8 cellular contexts compared by ENCODE assay signal in genomic region chr10:23067939-23068775, GRCh38. TPM values are rescaled to one million over a fixed set of nuclear protein-coding genes. Genes with fewer than 3 reads are reported as not detected.
A peak's percentile ranks its signal among the peaks of the same experiment; 100 is the strongest.
DNase-seq lines count a peak whose midpoint lies in the region; ATAC-seq and TF ChIP-seq lines count a peak whose summit lies in the region.

No MANE protein-coding gene starts in this region.

- DNase-seq in CD14-positive monocyte (ENCODE audit: low spot score): no peak
- peak; percentile 72 for DNase-seq in MM.1S
- DNase-seq in SK-N-MC (ENCODE audit: low read depth, low spot score): peak; percentile 12
- peak; percentile 65 for DNase-seq in activated naive CD4-positive, alpha-beta T cell treated with anti-CD3 and anti-CD28 coated beads, Interleukin-2, amount 50 U/mL, for 16 hours
- DNase-seq in Right ventricle myocardium inferior (ENCODE audit: missing footprints): peak; percentile 87
- DNase-seq in progenitor cell of endocrine pancreas (ENCODE audit: low spot score, unreplicated experiment): peak; percentile 56
- no peak for DNase-seq in vagina (ENCODE audit: extremely low spot score in 2 of 2)

- H3K27ac ChIP-seq in MM.1S (ENCODE audit: low read length) (no peak overlapping the region), SK-N-MC (no peak overlapping the region), vagina (no peak overlapping the region)

- H3K4me3 Mint-ChIP-seq in CD14-positive monocyte (no peak overlapping the region), progenitor cell of endocrine pancreas (ENCODE audit: low read depth) (no peak overlapping the region)

- H3K4me1 ChIP-seq in MM.1S (ENCODE audit: low read length) (no peaks in the 10 kb centered on the region), vagina (peaks cover 10% of the 10 kb centered on the region)

- H3K4me2 ChIP-seq in MM.1S (ENCODE audit: low read depth, low read length): no peak overlapping the region

- H3F3A ChIP-seq in MM.1S (ENCODE audit: insufficient read depth, low read length): no peaks in the 10 kb centered on the region

- H3K9me2 ChIP-seq in MM.1S (replicated peaks; ENCODE audit: insufficient read depth, low read length): no peaks in the 10 kb centered on the region

- H3K9ac ChIP-seq in MM.1S (ENCODE audit: low read length): no peak overlapping the region; the same call in 1 of the 2 replicates
- H3K9ac ChIP-seq in SK-N-MC (ENCODE audit: insufficient read length): no peak overlapping the region

- H3K36me3 ChIP-seq in MM.1S (replicated peaks; ENCODE audit: insufficient read depth, low read length) (no peaks in the 10 kb centered on the region), SK-N-MC (ENCODE audit: insufficient read depth, low read length) (no peaks in the 10 kb centered on the region), vagina (no peaks in the 10 kb centered on the region)

- TF ChIP-seq POLR2A in vagina (IDR thresholded peaks at IDR 0.05): no peak

- H2AFZ ChIP-seq in MM.1S (ENCODE audit: low read length): peak overlapping the region; percentile 45

- TF ChIP-seq CTCF in CD14-positive monocyte (IDR thresholded peaks at IDR 0.05) (peak; percentile 90), MM.1S (IDR thresholded peaks at IDR 0.05; ENCODE audit: low read length) (peak; percentile 88), progenitor cell of endocrine pancreas (IDR thresholded peaks at IDR 0.05; ENCODE audit: unreplicated experiment) (peak; percentile 78), vagina (IDR thresholded peaks at IDR 0.05) (peak in 2 of 3 experiments; percentile 25 to 60)

- H3K27ac Mint-ChIP-seq in CD14-positive monocyte (no peak overlapping the region), progenitor cell of endocrine pancreas (no peak overlapping the region)

- H3K36me3 Mint-ChIP-seq in CD14-positive monocyte: no peaks in the 10 kb centered on the region
- no peaks in the 10 kb centered on the region for H3K36me3 Mint-ChIP-seq in progenitor cell of endocrine pancreas (ENCODE audit: insufficient read depth)

- H3K9me3 Mint-ChIP-seq in CD14-positive monocyte: no peaks in the 10 kb centered on the region
- no peaks in the 10 kb centered on the region for H3K9me3 Mint-ChIP-seq in progenitor cell of endocrine pancreas (ENCODE audit: low read depth)

- H3K27me3 ChIP-seq in MM.1S (replicated peaks; ENCODE audit: insufficient read depth, low read length) (no peaks in the 10 kb centered on the region), vagina (no peaks in the 10 kb centered on the region)

- H3K27me3 Mint-ChIP-seq in CD14-positive monocyte (ENCODE audit: low read depth in 3 of 3) (peaks cover 0 to 3% (median 2%) of the 10 kb centered on the region in 3 donors), progenitor cell of endocrine pancreas (peaks cover 4% of the 10 kb centered on the region)

- peaks cover 21% of the 10 kb centered on the region for H3K4me1 Mint-ChIP-seq in CD14-positive monocyte
- peaks cover 4% of the 10 kb centered on the region for H3K4me1 Mint-ChIP-seq in progenitor cell of endocrine pancreas (ENCODE audit: low read depth)

- ATAC-seq in GM19452 (IDR thresholded peaks at IDR 0.05; ENCODE audit: unreplicated experiment) (peak; percentile 55), Right ventricle myocardium inferior (peak; percentile 62)

- H3K79me2 ChIP-seq in MM.1S (ENCODE audit: low read length): no peaks in the 10 kb centered on the region

- H3K4me3 ChIP-seq in MM.1S (ENCODE audit: low read length) (no peak overlapping the region), SK-N-MC (no peak overlapping the region), vagina (no peak overlapping the region)

- H4K20me1 ChIP-seq in MM.1S (ENCODE audit: insufficient read depth, low read length): no peaks in the 10 kb centered on the region

- H3K9me3 ChIP-seq in MM.1S (replicated peaks; ENCODE audit: insufficient read depth, low read length) (no peaks in the 10 kb centered on the region), SK-N-MC (ENCODE audit: low read depth, low read length) (no peaks in the 10 kb centered on the region), vagina (no peaks in the 10 kb centered on the region)

- intact Hi-C loops in CD14-positive monocyte (cut with micrococcal nuclease): loop anchor here in 1 of 2 donors (10.0 kb wide), 1 partner anchor 1073 kb away; no protein-coding TSS in a partner anchor
- intact Hi-C loops in Right ventricle myocardium inferior (cut with DNase I): loop anchor here (2.0 to 10.0 kb wide), 2 partner anchors 79 to 1063 kb away; partner anchors contain the start of gene DNAJC1
- intact Hi-C loops in vagina (cut with DNase I): no loop called here

RNA-seq across cellular contexts. Expression of gene MSRB2, which starts 27.2 kb away (rescaled TPM):
- polyA plus RNA-seq in CD14-positive monocyte: 10 to 100 TPM; 31.6 to 37.3 TPM
- 171 TPM for total RNA-seq in Right ventricle myocardium inferior
- 29.1 and 29.8 TPM in 2 replicates for total RNA-seq in progenitor cell of endocrine pancreas
- total RNA-seq in vagina: 15.2 TPM

Comparison
In these comparisons a context has a peak if more than half of its experiments do, and no peak if none do; other contexts are left out.
1. DNase-seq: peak in MM.1S (single experiment), SK-N-MC (single experiment), activated naive CD4-positive, alpha-beta T cell treated with anti-CD3 and anti-CD28 coated beads, Interleukin-2, amount 50 U/mL, for 16 hours (single experiment), Right ventricle myocardium inferior (single experiment) and progenitor cell of endocrine pancreas (single experiment); none in CD14-positive monocyte (single experiment) and vagina (0 of 2).
2. Peak in every context shown above with its lines, with median percentiles within 50 percentile points of each other: CTCF ChIP-seq.